In genomic region chr2:113098532-113098931, GRCh38 we compare ENCODE assay signal across 1 cellular context.
TF ChIP-seq lines count a peak whose summit lies in the region.

No MANE protein-coding gene starts in this region.

TF ChIP-seq in HEK293T, 16 proteins besides CTCF, POLR2A, EP300 and RAD21 (continued from another document):
- TF ChIP-seq PKNOX1 (IDR thresholded peaks at IDR 0.05), result no peak
- no peak for TF ChIP-seq SUZ12 (IDR thresholded peaks at IDR 0.05)
- TF ChIP-seq TARDBP (IDR thresholded peaks at IDR 0.05), result no peak
- TF ChIP-seq FOXM1 (IDR thresholded peaks at IDR 0.05; ENCODE audit: borderline replicate concordance), result no peak
- TF ChIP-seq L3MBTL2 (conservative IDR thresholded peaks at IDR 0.05), result no peak
- TF ChIP-seq NFRKB (IDR thresholded peaks at IDR 0.05), result no peak
- TF ChIP-seq HDGF (IDR thresholded peaks at IDR 0.05; ENCODE audit: borderline replicate concordance), result no peak
